9 cellular contexts compared by ENCODE assay signal in genomic region chr4:155794589-155794988, GRCh38. TPM values are rescaled to one million over a fixed set of nuclear protein-coding genes. Genes with fewer than 3 reads are reported as not detected.
"Had no signal": no experiment of that assay in that cellular context is flagged by ENCODE, and none has a peak within 500 bp of the region (broad histone marks: within the 10 kb centered on the region; RNA-seq: fewer than 3 reads in every experiment).

No MANE protein-coding gene starts in this region.

- H2AFZ ChIP-seq: GM23248 had no signal

- H3K27ac ChIP-seq: GM23248, HL-60 had no signal

- H3K4me1 ChIP-seq: HAP-1 had no signal

- ATAC-seq: HCT116, K562 had no signal

- H3K36me3 ChIP-seq: HAP-1 had no signal

- DNase-seq: GM23248, GOT3, H7, HFFc6, IMR-90 had no signal

- H3K4me3 ChIP-seq: GM23248, HAP-1, K562 had no signal

- FAIRE-seq: K562 had no signal

- H3K9me3 ChIP-seq: HAP-1 had no signal

- H3K9ac ChIP-seq: GM23248 had no signal

RNA-seq across cellular contexts. Expression of gene GUCY1B1, which starts 35.8 kb away (rescaled TPM):
- total RNA-seq: K562 had no signal
- polyA plus RNA-seq: K562 had no signal
